ENCODE assay signal across 1 cellular context in the genomic region with DNA sequence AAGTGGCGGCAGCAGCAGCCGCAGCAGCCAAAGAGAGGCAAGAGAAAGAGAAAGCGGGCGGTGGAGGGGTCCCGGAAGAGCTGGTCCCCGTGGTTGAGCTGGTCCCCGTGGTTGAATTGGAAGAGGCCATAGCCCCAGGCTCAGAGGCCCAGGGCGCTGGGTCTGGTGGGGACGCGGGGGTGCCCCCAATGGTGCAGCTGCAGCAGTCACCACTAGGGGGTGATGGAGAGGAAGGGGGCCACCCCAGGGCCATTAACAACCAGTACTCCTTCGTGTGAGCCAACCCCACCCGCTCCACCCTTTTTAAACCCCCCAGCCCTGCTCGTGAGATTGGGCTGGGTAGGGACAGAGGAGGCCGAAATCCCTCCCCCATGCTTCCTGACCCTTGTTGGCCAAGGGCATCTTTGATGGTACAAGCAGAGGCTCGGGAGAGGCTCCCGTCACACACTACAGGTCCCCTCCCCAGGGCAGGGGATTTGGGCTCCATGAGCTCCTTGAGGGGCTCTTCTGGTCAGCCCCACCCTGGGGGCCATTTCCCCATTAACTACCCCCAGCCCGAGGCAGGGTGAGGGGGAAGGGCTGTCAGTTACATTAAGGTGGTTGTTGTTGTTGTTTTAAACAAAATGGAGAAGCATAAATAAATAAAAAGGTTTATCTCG.
TF ChIP-seq lines count a peak whose summit lies in the region.

No MANE protein-coding gene starts in this region.

TF ChIP-seq in K562, 482 proteins besides CTCF, POLR2A, EP300 and RAD21 (continues in another document):
- TF ChIP-seq, protein P1, sequence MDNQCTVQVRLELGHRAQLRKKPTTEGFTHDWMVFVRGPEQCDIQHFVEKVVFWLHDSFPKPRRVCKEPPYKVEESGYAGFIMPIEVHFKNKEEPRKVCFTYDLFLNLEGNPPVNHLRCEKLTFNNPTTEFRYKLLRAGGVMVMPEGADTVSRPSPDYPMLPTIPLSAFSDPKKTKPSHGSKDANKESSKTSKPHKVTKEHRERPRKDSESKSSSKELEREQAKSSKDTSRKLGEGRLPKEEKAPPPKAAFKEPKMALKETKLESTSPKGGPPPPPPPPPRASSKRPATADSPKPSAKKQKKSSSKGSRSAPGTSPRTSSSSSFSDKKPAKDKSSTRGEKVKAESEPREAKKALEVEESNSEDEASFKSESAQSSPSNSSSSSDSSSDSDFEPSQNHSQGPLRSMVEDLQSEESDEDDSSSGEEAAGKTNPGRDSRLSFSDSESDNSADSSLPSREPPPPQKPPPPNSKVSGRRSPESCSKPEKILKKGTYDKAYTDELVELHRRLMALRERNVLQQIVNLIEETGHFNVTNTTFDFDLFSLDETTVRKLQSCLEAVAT (IDR thresholded peaks at IDR 0.05), result no peak
- TF ChIP-seq, protein P2, sequence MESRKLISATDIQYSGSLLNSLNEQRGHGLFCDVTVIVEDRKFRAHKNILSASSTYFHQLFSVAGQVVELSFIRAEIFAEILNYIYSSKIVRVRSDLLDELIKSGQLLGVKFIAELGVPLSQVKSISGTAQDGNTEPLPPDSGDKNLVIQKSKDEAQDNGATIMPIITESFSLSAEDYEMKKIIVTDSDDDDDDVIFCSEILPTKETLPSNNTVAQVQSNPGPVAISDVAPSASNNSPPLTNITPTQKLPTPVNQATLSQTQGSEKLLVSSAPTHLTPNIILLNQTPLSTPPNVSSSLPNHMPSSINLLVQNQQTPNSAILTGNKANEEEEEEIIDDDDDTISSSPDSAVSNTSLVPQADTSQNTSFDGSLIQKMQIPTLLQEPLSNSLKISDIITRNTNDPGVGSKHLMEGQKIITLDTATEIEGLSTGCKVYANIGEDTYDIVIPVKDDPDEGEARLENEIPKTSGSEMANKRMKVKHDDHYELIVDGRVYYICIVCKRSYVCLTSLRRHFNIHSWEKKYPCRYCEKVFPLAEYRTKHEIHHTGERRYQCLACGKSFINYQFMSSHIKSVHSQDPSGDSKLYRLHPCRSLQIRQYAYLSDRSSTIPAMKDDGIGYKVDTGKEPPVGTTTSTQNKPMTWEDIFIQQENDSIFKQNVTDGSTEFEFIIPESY (CRISPR knock-in tag; IDR thresholded peaks at IDR 0.05), result peak; percentile 99
- TF ChIP-seq SMC3 (conservative IDR thresholded peaks at IDR 0.05; ENCODE audit: insufficient read depth, low read depth, low read length), result peak; percentile 60
- TF ChIP-seq POLR2AphosphoS2 (IDR thresholded peaks at IDR 0.05; ENCODE audit: low read length), result no peak
- TF ChIP-seq, protein P3, sequence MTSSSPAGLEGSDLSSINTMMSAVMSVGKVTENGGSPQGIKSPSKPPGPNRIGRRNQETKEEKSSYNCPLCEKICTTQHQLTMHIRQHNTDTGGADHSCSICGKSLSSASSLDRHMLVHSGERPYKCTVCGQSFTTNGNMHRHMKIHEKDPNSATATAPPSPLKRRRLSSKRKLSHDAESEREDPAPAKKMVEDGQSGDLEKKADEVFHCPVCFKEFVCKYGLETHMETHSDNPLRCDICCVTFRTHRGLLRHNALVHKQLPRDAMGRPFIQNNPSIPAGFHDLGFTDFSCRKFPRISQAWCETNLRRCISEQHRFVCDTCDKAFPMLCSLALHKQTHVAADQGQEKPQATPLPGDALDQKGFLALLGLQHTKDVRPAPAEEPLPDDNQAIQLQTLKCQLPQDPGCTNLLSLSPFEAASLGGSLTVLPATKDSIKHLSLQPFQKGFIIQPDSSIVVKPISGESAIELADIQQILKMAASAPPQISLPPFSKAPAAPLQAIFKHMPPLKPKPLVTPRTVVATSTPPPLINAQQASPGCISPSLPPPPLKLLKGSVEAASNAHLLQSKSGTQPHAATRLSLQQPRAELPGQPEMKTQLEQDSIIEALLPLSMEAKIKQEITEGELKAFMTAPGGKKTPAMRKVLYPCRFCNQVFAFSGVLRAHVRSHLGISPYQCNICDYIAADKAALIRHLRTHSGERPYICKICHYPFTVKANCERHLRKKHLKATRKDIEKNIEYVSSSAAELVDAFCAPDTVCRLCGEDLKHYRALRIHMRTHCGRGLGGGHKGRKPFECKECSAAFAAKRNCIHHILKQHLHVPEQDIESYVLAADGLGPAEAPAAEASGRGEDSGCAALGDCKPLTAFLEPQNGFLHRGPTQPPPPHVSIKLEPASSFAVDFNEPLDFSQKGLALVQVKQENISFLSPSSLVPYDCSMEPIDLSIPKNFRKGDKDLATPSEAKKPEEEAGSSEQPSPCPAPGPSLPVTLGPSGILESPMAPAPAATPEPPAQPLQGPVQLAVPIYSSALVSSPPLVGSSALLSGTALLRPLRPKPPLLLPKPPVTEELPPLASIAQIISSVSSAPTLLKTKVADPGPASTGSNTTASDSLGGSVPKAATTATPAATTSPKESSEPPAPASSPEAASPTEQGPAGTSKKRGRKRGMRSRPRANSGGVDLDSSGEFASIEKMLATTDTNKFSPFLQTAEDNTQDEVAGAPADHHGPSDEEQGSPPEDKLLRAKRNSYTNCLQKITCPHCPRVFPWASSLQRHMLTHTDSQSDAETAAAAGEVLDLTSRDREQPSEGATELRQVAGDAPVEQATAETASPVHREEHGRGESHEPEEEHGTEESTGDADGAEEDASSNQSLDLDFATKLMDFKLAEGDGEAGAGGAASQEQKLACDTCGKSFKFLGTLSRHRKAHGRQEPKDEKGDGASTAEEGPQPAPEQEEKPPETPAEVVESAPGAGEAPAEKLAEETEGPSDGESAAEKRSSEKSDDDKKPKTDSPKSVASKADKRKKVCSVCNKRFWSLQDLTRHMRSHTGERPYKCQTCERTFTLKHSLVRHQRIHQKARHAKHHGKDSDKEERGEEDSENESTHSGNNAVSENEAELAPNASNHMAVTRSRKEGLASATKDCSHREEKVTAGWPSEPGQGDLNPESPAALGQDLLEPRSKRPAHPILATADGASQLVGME (CRISPR knock-in tag; IDR thresholded peaks at IDR 0.05), result no peak
- TF ChIP-seq, protein P4, sequence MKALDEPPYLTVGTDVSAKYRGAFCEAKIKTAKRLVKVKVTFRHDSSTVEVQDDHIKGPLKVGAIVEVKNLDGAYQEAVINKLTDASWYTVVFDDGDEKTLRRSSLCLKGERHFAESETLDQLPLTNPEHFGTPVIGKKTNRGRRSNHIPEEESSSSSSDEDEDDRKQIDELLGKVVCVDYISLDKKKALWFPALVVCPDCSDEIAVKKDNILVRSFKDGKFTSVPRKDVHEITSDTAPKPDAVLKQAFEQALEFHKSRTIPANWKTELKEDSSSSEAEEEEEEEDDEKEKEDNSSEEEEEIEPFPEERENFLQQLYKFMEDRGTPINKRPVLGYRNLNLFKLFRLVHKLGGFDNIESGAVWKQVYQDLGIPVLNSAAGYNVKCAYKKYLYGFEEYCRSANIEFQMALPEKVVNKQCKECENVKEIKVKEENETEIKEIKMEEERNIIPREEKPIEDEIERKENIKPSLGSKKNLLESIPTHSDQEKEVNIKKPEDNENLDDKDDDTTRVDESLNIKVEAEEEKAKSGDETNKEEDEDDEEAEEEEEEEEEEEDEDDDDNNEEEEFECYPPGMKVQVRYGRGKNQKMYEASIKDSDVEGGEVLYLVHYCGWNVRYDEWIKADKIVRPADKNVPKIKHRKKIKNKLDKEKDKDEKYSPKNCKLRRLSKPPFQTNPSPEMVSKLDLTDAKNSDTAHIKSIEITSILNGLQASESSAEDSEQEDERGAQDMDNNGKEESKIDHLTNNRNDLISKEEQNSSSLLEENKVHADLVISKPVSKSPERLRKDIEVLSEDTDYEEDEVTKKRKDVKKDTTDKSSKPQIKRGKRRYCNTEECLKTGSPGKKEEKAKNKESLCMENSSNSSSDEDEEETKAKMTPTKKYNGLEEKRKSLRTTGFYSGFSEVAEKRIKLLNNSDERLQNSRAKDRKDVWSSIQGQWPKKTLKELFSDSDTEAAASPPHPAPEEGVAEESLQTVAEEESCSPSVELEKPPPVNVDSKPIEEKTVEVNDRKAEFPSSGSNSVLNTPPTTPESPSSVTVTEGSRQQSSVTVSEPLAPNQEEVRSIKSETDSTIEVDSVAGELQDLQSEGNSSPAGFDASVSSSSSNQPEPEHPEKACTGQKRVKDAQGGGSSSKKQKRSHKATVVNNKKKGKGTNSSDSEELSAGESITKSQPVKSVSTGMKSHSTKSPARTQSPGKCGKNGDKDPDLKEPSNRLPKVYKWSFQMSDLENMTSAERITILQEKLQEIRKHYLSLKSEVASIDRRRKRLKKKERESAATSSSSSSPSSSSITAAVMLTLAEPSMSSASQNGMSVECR (CRISPR knock-in tag; IDR thresholded peaks at IDR 0.05), result no peak
- TF ChIP-seq EGR1 (conservative IDR thresholded peaks at IDR 0.05), result 0 out of 2 replicates have a peak, but pooled peaks have one; percentile 14
- TF ChIP-seq, protein P5, sequence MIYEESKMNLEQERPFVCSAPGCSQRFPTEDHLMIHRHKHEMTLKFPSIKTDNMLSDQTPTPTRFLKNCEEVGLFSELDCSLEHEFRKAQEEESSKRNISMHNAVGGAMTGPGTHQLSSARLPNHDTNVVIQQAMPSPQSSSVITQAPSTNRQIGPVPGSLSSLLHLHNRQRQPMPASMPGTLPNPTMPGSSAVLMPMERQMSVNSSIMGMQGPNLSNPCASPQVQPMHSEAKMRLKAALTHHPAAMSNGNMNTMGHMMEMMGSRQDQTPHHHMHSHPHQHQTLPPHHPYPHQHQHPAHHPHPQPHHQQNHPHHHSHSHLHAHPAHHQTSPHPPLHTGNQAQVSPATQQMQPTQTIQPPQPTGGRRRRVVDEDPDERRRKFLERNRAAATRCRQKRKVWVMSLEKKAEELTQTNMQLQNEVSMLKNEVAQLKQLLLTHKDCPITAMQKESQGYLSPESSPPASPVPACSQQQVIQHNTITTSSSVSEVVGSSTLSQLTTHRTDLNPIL (CRISPR knock-in tag; IDR thresholded peaks at IDR 0.05), result no peak
- TF ChIP-seq, protein P6, sequence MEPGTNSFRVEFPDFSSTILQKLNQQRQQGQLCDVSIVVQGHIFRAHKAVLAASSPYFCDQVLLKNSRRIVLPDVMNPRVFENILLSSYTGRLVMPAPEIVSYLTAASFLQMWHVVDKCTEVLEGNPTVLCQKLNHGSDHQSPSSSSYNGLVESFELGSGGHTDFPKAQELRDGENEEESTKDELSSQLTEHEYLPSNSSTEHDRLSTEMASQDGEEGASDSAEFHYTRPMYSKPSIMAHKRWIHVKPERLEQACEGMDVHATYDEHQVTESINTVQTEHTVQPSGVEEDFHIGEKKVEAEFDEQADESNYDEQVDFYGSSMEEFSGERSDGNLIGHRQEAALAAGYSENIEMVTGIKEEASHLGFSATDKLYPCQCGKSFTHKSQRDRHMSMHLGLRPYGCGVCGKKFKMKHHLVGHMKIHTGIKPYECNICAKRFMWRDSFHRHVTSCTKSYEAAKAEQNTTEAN (CRISPR knock-in tag; IDR thresholded peaks at IDR 0.05), result no peak
- TF ChIP-seq, protein P7, sequence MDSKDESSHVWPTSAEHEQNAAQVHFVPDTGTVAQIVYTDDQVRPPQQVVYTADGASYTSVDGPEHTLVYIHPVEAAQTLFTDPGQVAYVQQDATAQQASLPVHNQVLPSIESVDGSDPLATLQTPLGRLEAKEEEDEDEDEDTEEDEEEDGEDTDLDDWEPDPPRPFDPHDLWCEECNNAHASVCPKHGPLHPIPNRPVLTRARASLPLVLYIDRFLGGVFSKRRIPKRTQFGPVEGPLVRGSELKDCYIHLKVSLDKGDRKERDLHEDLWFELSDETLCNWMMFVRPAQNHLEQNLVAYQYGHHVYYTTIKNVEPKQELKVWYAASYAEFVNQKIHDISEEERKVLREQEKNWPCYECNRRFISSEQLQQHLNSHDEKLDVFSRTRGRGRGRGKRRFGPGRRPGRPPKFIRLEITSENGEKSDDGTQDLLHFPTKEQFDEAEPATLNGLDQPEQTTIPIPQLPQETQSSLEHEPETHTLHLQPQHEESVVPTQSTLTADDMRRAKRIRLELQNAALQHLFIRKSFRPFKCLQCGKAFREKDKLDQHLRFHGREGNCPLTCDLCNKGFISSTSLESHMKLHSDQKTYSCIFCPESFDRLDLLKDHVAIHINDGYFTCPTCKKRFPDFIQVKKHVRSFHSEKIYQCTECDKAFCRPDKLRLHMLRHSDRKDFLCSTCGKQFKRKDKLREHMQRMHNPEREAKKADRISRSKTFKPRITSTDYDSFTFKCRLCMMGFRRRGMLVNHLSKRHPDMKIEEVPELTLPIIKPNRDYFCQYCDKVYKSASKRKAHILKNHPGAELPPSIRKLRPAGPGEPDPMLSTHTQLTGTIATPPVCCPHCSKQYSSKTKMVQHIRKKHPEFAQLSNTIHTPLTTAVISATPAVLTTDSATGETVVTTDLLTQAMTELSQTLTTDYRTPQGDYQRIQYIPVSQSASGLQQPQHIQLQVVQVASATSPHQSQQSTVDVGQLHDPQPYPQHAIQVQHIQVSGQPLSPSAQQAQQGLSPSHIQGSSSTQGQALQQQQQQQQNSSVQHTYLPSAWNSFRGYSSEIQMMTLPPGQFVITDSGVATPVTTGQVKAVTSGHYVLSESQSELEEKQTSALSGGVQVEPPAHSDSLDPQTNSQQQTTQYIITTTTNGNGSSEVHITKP (IDR thresholded peaks at IDR 0.05; ENCODE audit: partially characterized antibody), result peak; percentile 57
- TF ChIP-seq, protein P8, sequence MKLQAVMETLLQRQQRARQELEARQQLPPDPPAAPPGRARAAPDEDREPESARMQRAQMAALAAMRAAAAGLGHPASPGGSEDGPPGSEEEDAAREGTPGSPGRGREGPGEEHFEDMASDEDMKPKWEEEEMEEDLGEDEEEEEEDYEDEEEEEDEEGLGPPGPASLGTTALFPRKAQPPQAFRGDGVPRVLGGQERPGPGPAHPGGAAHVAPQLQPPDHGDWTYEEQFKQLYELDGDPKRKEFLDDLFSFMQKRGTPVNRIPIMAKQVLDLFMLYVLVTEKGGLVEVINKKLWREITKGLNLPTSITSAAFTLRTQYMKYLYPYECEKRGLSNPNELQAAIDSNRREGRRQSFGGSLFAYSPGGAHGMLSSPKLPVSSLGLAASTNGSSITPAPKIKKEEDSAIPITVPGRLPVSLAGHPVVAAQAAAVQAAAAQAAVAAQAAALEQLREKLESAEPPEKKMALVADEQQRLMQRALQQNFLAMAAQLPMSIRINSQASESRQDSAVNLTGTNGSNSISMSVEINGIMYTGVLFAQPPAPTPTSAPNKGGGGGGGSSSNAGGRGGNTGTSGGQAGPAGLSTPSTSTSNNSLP (IDR thresholded peaks at IDR 0.05; ENCODE audit: borderline replicate concordance, low read depth, low read length), result no peak
- TF ChIP-seq ZNF184 (CRISPR knock-in tag; IDR thresholded peaks at IDR 0.05), result no peak
- no peak for TF ChIP-seq MCM5 (IDR thresholded peaks at IDR 0.05; ENCODE audit: low read depth)
- TF ChIP-seq EWSR1 (IDR thresholded peaks at IDR 0.05; ENCODE audit: borderline replicate concordance, low read depth, partially characterized antibody), result no peak
- TF ChIP-seq, protein P9, sequence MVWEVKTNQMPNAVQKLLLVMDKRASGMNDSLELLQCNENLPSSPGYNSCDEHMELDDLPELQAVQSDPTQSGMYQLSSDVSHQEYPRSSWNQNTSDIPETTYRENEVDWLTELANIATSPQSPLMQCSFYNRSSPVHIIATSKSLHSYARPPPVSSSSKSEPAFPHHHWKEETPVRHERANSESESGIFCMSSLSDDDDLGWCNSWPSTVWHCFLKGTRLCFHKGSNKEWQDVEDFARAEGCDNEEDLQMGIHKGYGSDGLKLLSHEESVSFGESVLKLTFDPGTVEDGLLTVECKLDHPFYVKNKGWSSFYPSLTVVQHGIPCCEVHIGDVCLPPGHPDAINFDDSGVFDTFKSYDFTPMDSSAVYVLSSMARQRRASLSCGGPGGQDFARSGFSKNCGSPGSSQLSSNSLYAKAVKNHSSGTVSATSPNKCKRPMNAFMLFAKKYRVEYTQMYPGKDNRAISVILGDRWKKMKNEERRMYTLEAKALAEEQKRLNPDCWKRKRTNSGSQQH (CRISPR knock-in tag; IDR thresholded peaks at IDR 0.05), result no peak
- no peak for TF ChIP-seq ZNF23 (CRISPR knock-in tag; IDR thresholded peaks at IDR 0.05)
- TF ChIP-seq TCF3 (CRISPR knock-in tag; IDR thresholded peaks at IDR 0.05), result no peak
- peak in 2 of 3 experiments; percentile 10 to 53 for TF ChIP-seq YY1 (IDR thresholded peaks at IDR 0.05; ENCODE audit: borderline replicate concordance in 1 of 3, control insufficient read depth in 1 of 3, extremely low read depth in 1 of 3, insufficient read depth in 3 of 3, insufficient read length in 1 of 3, insufficient replicate concordance in 2 of 3, low read depth in 1 of 3, low read length in 2 of 3)
